10 cellular contexts compared by ENCODE assay signal in the genomic region with DNA sequence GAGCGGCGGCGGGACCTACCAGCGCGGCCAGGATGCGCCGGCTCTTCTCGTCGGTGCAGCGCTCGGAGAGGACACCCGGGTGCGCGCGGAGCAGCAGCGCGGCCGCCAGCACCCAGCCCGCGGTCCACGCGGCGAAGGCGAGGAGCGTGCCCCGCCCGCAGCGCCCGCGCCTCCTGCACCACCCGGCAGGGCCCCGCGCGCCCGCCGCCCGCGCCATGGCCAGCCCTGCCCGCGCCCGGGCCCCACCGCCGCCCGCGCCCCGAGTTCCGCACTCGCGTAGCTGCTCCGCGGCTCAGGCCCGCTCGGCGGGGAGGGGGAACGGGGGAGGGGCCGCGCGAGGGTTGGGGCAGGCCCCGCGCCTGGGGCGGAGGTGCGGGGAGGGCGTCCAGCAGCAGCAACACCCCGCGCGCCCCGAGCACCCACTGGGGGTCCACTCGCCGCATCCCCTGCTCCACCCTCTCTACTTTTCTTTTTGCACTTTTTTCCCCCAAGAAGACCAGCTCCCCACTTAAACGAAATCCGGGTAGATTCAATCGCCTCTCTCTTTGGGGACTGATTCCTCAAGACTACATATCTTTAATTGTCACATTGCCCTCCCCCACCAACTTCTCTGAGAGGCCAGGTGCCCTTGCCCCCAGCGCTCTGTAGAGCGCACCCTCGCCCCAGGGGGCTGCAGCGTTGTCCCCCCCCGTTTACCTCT. TPM values are rescaled to one million over a fixed set of nuclear protein-coding genes. Genes with fewer than 3 reads are reported as not detected.
DNase-seq lines count a peak whose midpoint lies in the region; ATAC-seq, FAIRE-seq and TF ChIP-seq lines count a peak whose summit lies in the region.
"Had no signal": no experiment of that assay in that cellular context is flagged by ENCODE, and none has a peak within 500 bp of the region (broad histone marks: within the 10 kb centered on the region; RNA-seq: fewer than 3 reads in every experiment).

DIPK1C (minus strand) TSS at position 266 of the 700 bp plus-strand sequence; CDS start at position 217, 49 bp downstream.

- H3K4me1 ChIP-seq in CD8-positive, alpha-beta T cell (ENCODE audit: insufficient read depth, low read length), result peaks cover 17% of the 10 kb centered on the region
- H3K4me1 ChIP-seq in cardiac muscle cell (ENCODE audit: low read depth) (no peaks in the 10 kb centered on the region), pancreas (peaks cover 0 to 7% (median 6%) of the 10 kb centered on the region in 3 donors)

- H3K27ac Mint-ChIP-seq in CD8-positive, alpha-beta T cell, result no peak within 1 kb of the TSS
- H3K27ac Mint-ChIP-seq in T-helper 2 cell treated with Interferon-gamma antibody and Interleukin-4, amounts not matched to agents 5 μg/mL and 100 μg/mL, for 36 hours, result no peak within 1 kb of the TSS

- no peaks in the 10 kb centered on the region for H3K36me3 Mint-ChIP-seq in CD8-positive, alpha-beta T cell
- H3K36me3 Mint-ChIP-seq in T-helper 2 cell treated with Interferon-gamma antibody and Interleukin-4, amounts not matched to agents 5 μg/mL and 100 μg/mL, for 36 hours (ENCODE audit: low read depth), result no peaks in the 10 kb centered on the region

- no peaks in the 10 kb centered on the region for H3K9me3 ChIP-seq in CD8-positive, alpha-beta T cell (ENCODE audit: low read length)
- H3K9me3 ChIP-seq in cardiac muscle cell (ENCODE audit: low read depth) (no peaks in the 10 kb centered on the region), pancreas (no peaks in the 10 kb centered on the region)

- no peaks in the 10 kb centered on the region for H3K36me3 ChIP-seq in CD8-positive, alpha-beta T cell (ENCODE audit: insufficient read depth, low read length)
- H3K36me3 ChIP-seq in cardiac muscle cell (no peaks in the 10 kb centered on the region), pancreas (no peaks in the 10 kb centered on the region)

- TF ChIP-seq CTCF in CD8-positive, alpha-beta T cell (IDR thresholded peaks at IDR 0.05), result no peak
- TF ChIP-seq CTCF in cardiac muscle cell (IDR thresholded peaks at IDR 0.05; ENCODE audit: low read depth, low read length), result no peak
- TF ChIP-seq CTCF in pancreas (IDR thresholded peaks at IDR 0.05), result no peak

- WGBS in pancreas, 2 donors, result 2 to 3% methylated on average over 33 to 77 of the region's 77 CpGs

- H3K27me3 Mint-ChIP-seq in CD8-positive, alpha-beta T cell (ENCODE audit: low read depth), result peaks cover 36% of the 10 kb centered on the region
- peaks cover 65% of the 10 kb centered on the region for H3K27me3 Mint-ChIP-seq in T-helper 2 cell treated with Interferon-gamma antibody and Interleukin-4, amounts not matched to agents 5 μg/mL and 100 μg/mL, for 36 hours (ENCODE audit: low read depth)

- H3K4me3 ChIP-seq in CD8-positive, alpha-beta T cell (ENCODE audit: low read depth, low read length), result peak within 1 kb of the TSS; percentile 37
- H3K4me3 ChIP-seq in cardiac muscle cell (peak within 1 kb of the TSS; percentile 39), pancreas (peak within 1 kb of the TSS in 2 of 4 donors; percentile 24 to 32)

- POLR2A ChIA-PET in CD8-positive, alpha-beta T cell (lab: Charles Lee), result no interaction called here

- peak within 1 kb of the TSS; percentile 77 for H3K4me3 Mint-ChIP-seq in CD8-positive, alpha-beta T cell
- peak within 1 kb of the TSS; percentile 19 for H3K4me3 Mint-ChIP-seq in T-helper 2 cell treated with Interferon-gamma antibody and Interleukin-4, amounts not matched to agents 5 μg/mL and 100 μg/mL, for 36 hours

- DNase-seq in CD8-positive, alpha-beta T cell, result no peak
- no peak for DNase-seq in T-helper 2 cell treated with Interferon-gamma antibody and Interleukin-4, amounts not matched to agents 5 μg/mL and 100 μg/mL, for 36 hours (ENCODE audit: low spot score)
- DNase-seq in cardiac muscle cell (ENCODE audit: low read depth in 1 of 2, low spot score in 1 of 2) (peak in 1 of 2 donors; percentile 13), pancreas (no peak), G401 (ENCODE audit: low spot score) (no peak)
- no peak for DNase-seq in effector CD4-positive, alpha-beta T cell

- no peak within 1 kb of the TSS for H3K27ac ChIP-seq in CD8-positive, alpha-beta T cell (ENCODE audit: low read depth, low read length)
- H3K27ac ChIP-seq in cardiac muscle cell (no peak within 1 kb of the TSS), pancreas (no peak within 1 kb of the TSS)

- intact Hi-C loops in CD8-positive, alpha-beta T cell (cut with DNase I, micrococcal nuclease), result no loop called here
- intact Hi-C loops in pancreas (cut with DNase I), result no loop called here

- in situ Hi-C loops in G401 (cut with HindIII; ENCODE audit: low sequenced_read_pairs), result no loop called here

- CTCF ChIA-PET in CD8-positive, alpha-beta T cell (lab: Charles Lee), result no interaction called here

- no peak for ATAC-seq in CD8-positive, alpha-beta T cell
- ATAC-seq in pancreas (peak in 3 of 4 donors; percentile 43 to 65 (median 50)), HG03135 (IDR thresholded peaks at IDR 0.05; ENCODE audit: unreplicated experiment) (no peak), HG03565 (IDR thresholded peaks at IDR 0.05; ENCODE audit: unreplicated experiment) (no peak)

- H3K9me3 Mint-ChIP-seq in CD8-positive, alpha-beta T cell, result no peaks in the 10 kb centered on the region
- no peaks in the 10 kb centered on the region for H3K9me3 Mint-ChIP-seq in T-helper 2 cell treated with Interferon-gamma antibody and Interleukin-4, amounts not matched to agents 5 μg/mL and 100 μg/mL, for 36 hours

- FAIRE-seq in pancreas (lab: Jason Lieb, UNC), result no peak
- FAIRE-seq: TTC549 had no signal

- H3K4me1 Mint-ChIP-seq in CD8-positive, alpha-beta T cell (ENCODE audit: low read depth), result peaks cover 12% of the 10 kb centered on the region
- H3K4me1 Mint-ChIP-seq in T-helper 2 cell treated with Interferon-gamma antibody and Interleukin-4, amounts not matched to agents 5 μg/mL and 100 μg/mL, for 36 hours (ENCODE audit: low read depth), result peaks cover 1% of the 10 kb centered on the region

- H3K27me3 ChIP-seq in CD8-positive, alpha-beta T cell (ENCODE audit: insufficient read depth, low read length), result peaks cover 6% of the 10 kb centered on the region
- H3K27me3 ChIP-seq in cardiac muscle cell (peaks cover 67% of the 10 kb centered on the region), pancreas (peaks cover 0 to 7% (median 3%) of the 10 kb centered on the region in 4 donors)

RNA-seq across cellular contexts. Expression of gene DIPK1C, which starts in this region (rescaled TPM):
- total RNA-seq in CD8-positive, alpha-beta T cell, result not detected
- not detected in 2 replicates for total RNA-seq in cardiac muscle cell
- polyA plus RNA-seq in cardiac muscle cell, result not detected in 2 replicates
- total RNA-seq in pancreas, result under 1 TPM in 2 of 6 donors, not detected in 4; 0.16 to 0.25 TPM
- under 1 TPM in 1 of 2 donors, not detected in 1; 0.12 TPM for polyA plus RNA-seq in pancreas
- total RNA-seq in G401 (2014; rRNA removed; shearing (Covaris generic)), result not detected in 2 replicates
- total RNA-seq: HT1080 had no signal

Comparison
In these comparisons a context has a peak if more than half of its experiments do, and no peak if none do; other contexts are left out.
1. Peak in ATAC-seq in pancreas; RNA of the gene not detected or under 1 TPM.